ENCODE assay signal across 1 cellular context in genomic region chr10:68700193-68700592, GRCh38.
TF ChIP-seq lines count a peak whose summit lies in the region.

No MANE protein-coding gene starts in this region.

TF ChIP-seq in HEK293, 187 proteins besides CTCF, POLR2A, EP300 and RAD21 (continued from another document):
- TF ChIP-seq TSHZ1 (tag by site-specific recombination; IDR thresholded peaks at IDR 0.05; ENCODE audit: borderline replicate concordance): peak; percentile 76; the same call in 1 of the 2 replicates
- peak; percentile 45; the same call in 1 of the 2 replicates for TF ChIP-seq ZBTB17 (tag by site-specific recombination; IDR thresholded peaks at IDR 0.05)
- peak; percentile 84 for TF ChIP-seq WT1 (tag by site-specific recombination; IDR thresholded peaks at IDR 0.05)
- no peak for TF ChIP-seq ZNF280D (tag by site-specific recombination; IDR thresholded peaks at IDR 0.05)
- TF ChIP-seq SP7 (tag by site-specific recombination; IDR thresholded peaks at IDR 0.05): peak; percentile 32; the same call in 1 of the 2 replicates
